Comparison of ENCODE assay signal across 18 cellular contexts in genomic region chr12:34107781-34108404, GRCh38.
DNase-seq lines count a peak whose midpoint lies in the region; ATAC-seq and TF ChIP-seq lines count a peak whose summit lies in the region.
"Had no signal": no experiment of that assay in that cellular context is flagged by ENCODE, and none has a peak within 500 bp of the region (broad histone marks: within the 10 kb centered on the region; RNA-seq: fewer than 3 reads in every experiment).

No MANE protein-coding gene starts in this region.

- no peak overlapping the region for H3K4me2 ChIP-seq in osteoblast (ENCODE audit: insufficient read depth, low read length)
- H3K4me2 ChIP-seq: BLaER1 had no signal

- H3K9me3 ChIP-seq in left ventricle myocardium inferior (replicated peaks) (no peaks in the 10 kb centered on the region), osteoblast (ENCODE audit: low read depth, low read length) (no peaks in the 10 kb centered on the region), aorta (ENCODE audit: control insufficient read depth, low read length) (no peaks in the 10 kb centered on the region)
- H3K9me3 ChIP-seq: MG63 had no signal

- H3K36me3 ChIP-seq in left ventricle myocardium inferior (no peaks in the 10 kb centered on the region), osteoblast (ENCODE audit: insufficient read depth, low read length) (no peaks in the 10 kb centered on the region), aorta (ENCODE audit: control insufficient read depth in 1 of 2, insufficient read depth in 2 of 2, low read length in 1 of 2) (no peaks in the 10 kb centered on the region)
- H3K36me3 ChIP-seq: BLaER1, MG63 had no signal

- H3K27me3 Mint-ChIP-seq in HFFc6 (ENCODE audit: insufficient read depth) = no peaks in the 10 kb centered on the region

- H3K27ac ChIP-seq in left ventricle myocardium inferior (replicated peaks) (no peak overlapping the region), osteoblast (ENCODE audit: low read depth, low read length) (no peak overlapping the region), aorta (ENCODE audit: low read depth in 1 of 2, low read length in 2 of 2) (no peak overlapping the region)
- H3K27ac ChIP-seq: BLaER1 had no signal

- H3K4me1 ChIP-seq in left ventricle myocardium inferior (peaks cover 7% of the 10 kb centered on the region), osteoblast (ENCODE audit: insufficient read depth, low read length) (no peaks in the 10 kb centered on the region), aorta (ENCODE audit: control insufficient read depth in 1 of 2, insufficient read depth in 2 of 2, low read length in 2 of 2) (no peaks in the 10 kb centered on the region)
- H3K4me1 ChIP-seq: BLaER1 had no signal

- no peak overlapping the region for H3K27ac Mint-ChIP-seq in HFFc6
- H3K27ac Mint-ChIP-seq: CD8-positive, alpha-beta T cell had no signal

- no peak overlapping the region for H3K4me3 Mint-ChIP-seq in HFFc6
- H3K4me3 Mint-ChIP-seq: CD8-positive, alpha-beta T cell had no signal

- peaks cover 5% of the 10 kb centered on the region for H3K9me3 Mint-ChIP-seq in HFFc6
- H3K9me3 Mint-ChIP-seq: CD8-positive, alpha-beta T cell had no signal

- H3K4me1 Mint-ChIP-seq in HFFc6 (ENCODE audit: low read depth) = no peaks in the 10 kb centered on the region

- H4K20me1 ChIP-seq in osteoblast (ENCODE audit: insufficient read depth, low read length) = no peaks in the 10 kb centered on the region
- H4K20me1 ChIP-seq: BLaER1 had no signal

- no peaks in the 10 kb centered on the region for H3K36me3 Mint-ChIP-seq in HFFc6 (ENCODE audit: low read depth)
- H3K36me3 Mint-ChIP-seq: CD8-positive, alpha-beta T cell had no signal

- peak overlapping the region; percentile 54 for H3K4me3 ChIP-seq in left ventricle myocardium inferior
- H3K4me3 ChIP-seq in osteoblast (ENCODE audit: insufficient read depth, low read length) = no peak overlapping the region
- no peak overlapping the region for H3K4me3 ChIP-seq in aorta (ENCODE audit: low read length in 2 of 2)
- H3K4me3 ChIP-seq: BLaER1, MG63 had no signal

- no peaks in the 10 kb centered on the region for H3K79me2 ChIP-seq in osteoblast (ENCODE audit: insufficient read depth, low read length)

- peaks cover 56% of the 10 kb centered on the region for H3K27me3 ChIP-seq in left ventricle myocardium inferior (ENCODE audit: low read depth)
- H3K27me3 ChIP-seq in osteoblast (ENCODE audit: insufficient read depth, low read length) = no peaks in the 10 kb centered on the region
- H3K27me3 ChIP-seq in aorta (ENCODE audit: control insufficient read depth in 1 of 2, insufficient read depth in 2 of 2, low read length in 1 of 2) = no peaks in the 10 kb centered on the region
- H3K27me3 ChIP-seq: BLaER1, MG63 had no signal

- H2AFZ ChIP-seq in osteoblast (ENCODE audit: low read length) = no peak overlapping the region

- TF ChIP-seq CTCF in left ventricle myocardium inferior (IDR thresholded peaks at IDR 0.05; ENCODE audit: borderline replicate concordance) (no peak), osteoblast (IDR thresholded peaks at IDR 0.05; ENCODE audit: extremely low read depth, low read depth, low read length) (no peak), HFFc6 (IDR thresholded peaks at IDR 0.05) (no peak)

- DNase-seq in left ventricle myocardium inferior (no peak), left ventricle myocardium superior (no peak), osteoblast (ENCODE audit: insufficient read length, low spot score, missing footprints) (peak; percentile 60), aorta (no peak), HFFc6 (no peak)
- DNase-seq: CD8-positive, alpha-beta T cell; DMS79; GOT3; MG63; NCI-H1092; NCI-H146; NCI-H2081; NCI-H510A; NCI-H774 had no signal

- ATAC-seq in left ventricle myocardium superior = no peak
- ATAC-seq in esophagus mucosa = peak; percentile 22
- peak; percentile 42 for ATAC-seq in aorta (ENCODE audit: low FRiP score)
- no peak for ATAC-seq in GM21367 (IDR thresholded peaks at IDR 0.05; ENCODE audit: unreplicated experiment)
- no peak for ATAC-seq in GM19351 (IDR thresholded peaks at IDR 0.05; ENCODE audit: unreplicated experiment)
- ATAC-seq: CD8-positive, alpha-beta T cell had no signal

- WGBS in aorta, 2 donors = 5% methylated on average over 51 to 66 of the region's 66 CpGs

- intact Hi-C loops in left ventricle myocardium inferior (cut with micrococcal nuclease) (no loop called here), left ventricle myocardium superior (cut with micrococcal nuclease) (no loop called here), aorta (cut with DNase I) (no loop called here)

Comparison
In these comparisons a context has a peak if more than half of its experiments do, and no peak if none do; other contexts are left out.
1. ATAC-seq: peak in esophagus mucosa (single experiment) and aorta (single experiment); none in left ventricle myocardium superior (single experiment), GM21367 (single experiment) and GM19351 (single experiment).